Comparison of ENCODE assay signal across 26 cellular contexts in the genomic region with DNA sequence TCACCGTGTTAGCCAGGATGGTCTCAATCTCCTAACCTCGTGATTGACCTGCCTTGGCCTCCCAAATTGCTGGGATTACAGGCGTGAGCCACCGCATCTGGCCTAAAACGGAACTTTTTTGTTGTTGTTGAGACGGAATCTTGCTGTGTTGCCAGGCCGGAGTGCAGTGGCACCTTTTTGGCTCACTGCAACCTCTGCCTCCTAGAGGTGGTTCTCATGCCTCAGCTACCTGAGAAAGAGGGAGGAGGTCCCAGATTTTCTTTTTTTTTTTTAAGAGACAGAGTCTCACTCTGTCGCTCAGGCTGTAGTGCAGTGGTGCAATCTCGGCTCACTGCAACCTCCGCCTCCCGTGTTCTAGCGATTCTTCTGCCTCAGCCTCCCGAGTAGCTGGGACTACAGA. TPM values are rescaled to one million over a fixed set of nuclear protein-coding genes. Genes with fewer than 3 reads are reported as not detected.
DNase-seq lines count a peak whose midpoint lies in the region; ATAC-seq, FAIRE-seq and TF ChIP-seq lines count a peak whose summit lies in the region.
"Had no signal": no experiment of that assay in that cellular context is flagged by ENCODE, and none has a peak within 500 bp of the region (broad histone marks: within the 10 kb centered on the region; RNA-seq: fewer than 3 reads in every experiment).

No MANE protein-coding gene starts in this region.

- no peak overlapping the region for H2BK12ac ChIP-seq in H1 (ENCODE audit: low read depth, low read length)

- H3K79me2 ChIP-seq in GM23338 (replicated peaks; ENCODE audit: insufficient read depth): no peaks in the 10 kb centered on the region
- H3K79me2 ChIP-seq in H1 (ENCODE audit: control insufficient read depth in 1 of 2, insufficient read depth in 2 of 2, low read length in 2 of 2): no peaks in the 10 kb centered on the region

- POLR2A ChIA-PET in H1 (lab: Charles Lee; ENCODE audit: partially characterized antibody): interaction anchor here (0.6 to 0.7 kb wide), 2 partner anchors 12 to 157 kb away, joined by 3 read pairs; no protein-coding TSS in a partner anchor

- no peak overlapping the region for H2BK120ac ChIP-seq in H1 (replicated peaks; ENCODE audit: low read depth, low read length)

- H3K56ac ChIP-seq in H1 (replicated peaks; ENCODE audit: insufficient read length, low read depth, low read length): no peak overlapping the region

- H3K18ac ChIP-seq in H1 (ENCODE audit: extremely low read depth, low read length): no peak overlapping the region

- H3K27me3 Mint-ChIP-seq in GM23338 (ENCODE audit: insufficient read depth, low read depth, poor library complexity): peaks cover 6% of the 10 kb centered on the region
- H3K27me3 Mint-ChIP-seq in stimulated activated naive B cell treated with anti-CD40 and anti-IgM and Interleukin-4, amounts not matched to agents 10 μg/mL and 1 μg/mL and 100 μg/mL, for 72 hours: peaks cover 4 to 6% of the 10 kb centered on the region in 2 donors
- H3K27me3 Mint-ChIP-seq: CD4-positive, alpha-beta T cell had no signal

- no peak for TF ChIP-seq EP300 in H1 (IDR thresholded peaks at IDR 0.05; ENCODE audit: borderline replicate concordance in 1 of 2, low read depth in 2 of 2, low read length in 2 of 2)

- intact Hi-C loops in Right ventricle myocardium inferior (cut with DNase I): no loop called here
- intact Hi-C loops in left cardiac atrium (cut with DNase I): no loop called here

- peak; percentile 20 to 34; a peak in 3 of 4 replicates for TF ChIP-seq CTCF in GM23338 (conservative IDR thresholded peaks at IDR 0.05; ENCODE audit: low read depth in 2 of 2)
- TF ChIP-seq CTCF in H1 (IDR thresholded peaks at IDR 0.05; ENCODE audit: control extremely low read depth in 1 of 3, insufficient read depth in 1 of 3, low read depth in 1 of 3, low read length in 3 of 3): peak in 2 of 3 experiments; percentile 23 to 44; a peak in 2 of 4 replicates

- H3K9ac ChIP-seq in H1 (replicated peaks in 1 of 4; ENCODE audit: extremely low read depth in 1 of 4, low read depth in 3 of 4, low read length in 3 of 4): no peak overlapping the region
- H3K9ac ChIP-seq: BLaER1 treated with 17β-estradiol and CSF1 and Interleukin-3, amounts not matched to agents 10 nM and 100 nM had no signal

- no peak overlapping the region for H3K23ac ChIP-seq in H1 (ENCODE audit: insufficient read length)

- CTCF ChIA-PET in H1 (lab: Charles Lee; ENCODE audit: partially characterized antibody): interaction anchor here (0.6 to 2.0 kb wide), 6 partner anchors 9 to 88 kb away, joined by 3 to 11 read pairs (median 4); no protein-coding TSS in a partner anchor

- peaks cover 2% of the 10 kb centered on the region; the same call in 1 of the 2 replicates for H3F3A ChIP-seq in GM23338 (replicated peaks; ENCODE audit: low read depth)

- H3K4me2 ChIP-seq in GM23338: no peak overlapping the region
- H3K4me2 ChIP-seq in H1 (ENCODE audit: insufficient read depth in 1 of 2, low read depth in 2 of 2, low read length in 2 of 2): no peak overlapping the region
- H3K4me2 ChIP-seq: A549; BLaER1 treated with 17β-estradiol and CSF1 and Interleukin-3, amounts not matched to agents 10 nM and 100 nM had no signal

- no peaks in the 10 kb centered on the region for H3K4me1 ChIP-seq in GM23338 (ENCODE audit: insufficient read depth)
- H3K4me1 ChIP-seq in H1 (replicated peaks in 1 of 4; ENCODE audit: control insufficient read depth in 3 of 4, insufficient read depth in 4 of 4, low read length in 3 of 4): no peaks in the 10 kb centered on the region
- no peaks in the 10 kb centered on the region for H3K4me1 ChIP-seq in effector memory CD4-positive, alpha-beta T cell (ENCODE audit: control insufficient read depth, insufficient read depth, low read length, poor library complexity, severe bottlenecking)
- H3K4me1 ChIP-seq: A549, HAP-1 had no signal

- no peak overlapping the region for H3K4me3 ChIP-seq in GM23338
- H3K4me3 ChIP-seq in H1 (ENCODE audit: extremely low read depth in 1 of 4, insufficient read depth in 2 of 4, low read depth in 3 of 4, low read length in 4 of 4): no peak overlapping the region
- H3K4me3 ChIP-seq in effector memory CD4-positive, alpha-beta T cell (ENCODE audit: insufficient read depth, low read depth, low read length, poor library complexity, severe bottlenecking): no peak overlapping the region
- H3K4me3 ChIP-seq: A549; BLaER1 treated with 17β-estradiol and CSF1 and Interleukin-3, amounts not matched to agents 10 nM and 100 nM; HAP-1 had no signal

- peaks cover 4% of the 10 kb centered on the region; the same call in 1 of the 3 replicates for H3K4me1 Mint-ChIP-seq in GM23338
- peaks cover 6 to 9% of the 10 kb centered on the region in 2 donors for H3K4me1 Mint-ChIP-seq in stimulated activated naive B cell treated with anti-CD40 and anti-IgM and Interleukin-4, amounts not matched to agents 10 μg/mL and 1 μg/mL and 100 μg/mL, for 72 hours

- TF ChIP-seq POLR2A in H1 (IDR thresholded peaks at IDR 0.05; ENCODE audit: control extremely low read depth in 1 of 2, low read depth in 2 of 2, low read length in 2 of 2): no peak

- no peak overlapping the region for H4K5ac ChIP-seq in H1 (ENCODE audit: insufficient read length, low read depth, low read length)

- H3K9me3 ChIP-seq in H1 (ENCODE audit: insufficient read depth in 2 of 2, low read depth in 1 of 2, low read length in 1 of 2): 0 out of 4 replicates have a peak, but pooled peaks cover 0 to 2% of the 10 kb centered on the region in 2 experiments
- H3K9me3 ChIP-seq in effector memory CD4-positive, alpha-beta T cell (ENCODE audit: control insufficient read depth, low read length): no peaks in the 10 kb centered on the region
- H3K9me3 ChIP-seq: A549, BE2C, HAP-1 had no signal

- H3K27me3 ChIP-seq in GM23338 (ENCODE audit: insufficient read depth): no peaks in the 10 kb centered on the region
- H3K27me3 ChIP-seq in H1 (replicated peaks in 1 of 4; ENCODE audit: control insufficient read depth in 3 of 4, extremely low read depth in 1 of 4, insufficient read depth in 3 of 4, low read length in 3 of 4): no peaks in the 10 kb centered on the region
- H3K27me3 ChIP-seq in effector memory CD4-positive, alpha-beta T cell (replicated peaks; ENCODE audit: control insufficient read depth, insufficient read depth, low read length, poor library complexity, severe bottlenecking): no peaks in the 10 kb centered on the region
- H3K27me3 ChIP-seq: BE2C; BLaER1 treated with 17β-estradiol and CSF1 and Interleukin-3, amounts not matched to agents 10 nM and 100 nM had no signal

- no peaks in the 10 kb centered on the region for H3K9me3 Mint-ChIP-seq in GM23338
- no peaks in the 10 kb centered on the region for H3K9me3 Mint-ChIP-seq in stimulated activated naive B cell treated with anti-CD40 and anti-IgM and Interleukin-4, amounts not matched to agents 10 μg/mL and 1 μg/mL and 100 μg/mL, for 72 hours
- H3K9me3 Mint-ChIP-seq: CD4-positive, alpha-beta T cell; CD8-positive, alpha-beta memory T cell had no signal

- H2BK15ac ChIP-seq in H1 (ENCODE audit: low read length): no peak overlapping the region

- H4K8ac ChIP-seq in H1 (ENCODE audit: extremely low read depth, insufficient read depth, low read length): no peak overlapping the region; the same call in 1 of the 2 replicates

- no peaks in the 10 kb centered on the region for H4K20me1 ChIP-seq in GM23338 (replicated peaks; ENCODE audit: insufficient read depth)
- H4K20me1 ChIP-seq in H1 (replicated peaks in 1 of 2; ENCODE audit: control insufficient read depth in 1 of 2, insufficient read depth in 2 of 2, low read length in 2 of 2): no peaks in the 10 kb centered on the region
- H4K20me1 ChIP-seq: BLaER1 treated with 17β-estradiol and CSF1 and Interleukin-3, amounts not matched to agents 10 nM and 100 nM had no signal

- no peak overlapping the region for H3K27ac Mint-ChIP-seq in GM23338
- H3K27ac Mint-ChIP-seq in stimulated activated naive B cell treated with anti-CD40 and anti-IgM and Interleukin-4, amounts not matched to agents 10 μg/mL and 1 μg/mL and 100 μg/mL, for 72 hours: no peak overlapping the region
- H3K27ac Mint-ChIP-seq: CD14-positive monocyte; CD4-positive, alpha-beta T cell; CD8-positive, alpha-beta memory T cell; HFFc6 had no signal

- no peak overlapping the region for H3K14ac ChIP-seq in H1 (ENCODE audit: insufficient read length)

- DNase-seq in Right ventricle myocardium inferior (ENCODE audit: missing footprints) (peak; percentile 9), left cardiac atrium (no peak), GM23338 (ENCODE audit: low spot score) (peak; percentile 56), H1 (ENCODE audit: low read depth in 1 of 2, low spot score in 2 of 2) (no peak)
- DNase-seq in stimulated activated naive B cell treated with anti-CD40 and anti-IgM and Interleukin-4, amounts not matched to agents 10 μg/mL and 1 μg/mL and 100 μg/mL, for 72 hours: no peak
- DNase-seq in effector memory CD4-positive, alpha-beta T cell: no peak
- DNase-seq: 8988T; ACHN; AML-193; BE2C; CD4-positive, alpha-beta T cell; CD8-positive, alpha-beta memory T cell; DMS 273 treated with DMSO at 0.1 percent for 48 hours; DMS79; EL; GF-D8; HFFc6 had no signal

- H3K79me1 ChIP-seq in H1 (ENCODE audit: low read depth, low read length): no peaks in the 10 kb centered on the region

- peaks cover 5% of the 10 kb centered on the region; the same call in 1 of the 2 replicates for H3K9me2 ChIP-seq in GM23338 (ENCODE audit: insufficient read depth)

- no peak overlapping the region for H3K27ac ChIP-seq in GM23338 (ENCODE audit: low read depth)
- no peak overlapping the region for H3K27ac ChIP-seq in H1 (ENCODE audit: low read depth, low read length)
- H3K27ac ChIP-seq in effector memory CD4-positive, alpha-beta T cell (ENCODE audit: insufficient read depth, low read length, poor library complexity, severe bottlenecking): no peak overlapping the region
- H3K27ac ChIP-seq: A549; BLaER1 treated with 17β-estradiol and CSF1 and Interleukin-3, amounts not matched to agents 10 nM and 100 nM had no signal

- H3K4ac ChIP-seq in H1 (replicated peaks; ENCODE audit: insufficient read length, low read depth, low read length): no peak overlapping the region

- no peak overlapping the region for H2AFZ ChIP-seq in GM23338
- no peak overlapping the region for H2AFZ ChIP-seq in H1 (ENCODE audit: low read length)

- WGBS in H1 (ENCODE audit: extremely low coverage in 1 of 2, insufficient coverage in 1 of 2, insufficient read length in 1 of 2, insufficient replicate concordance in 2 of 2, low coverage in 1 of 2, low lambda C conversion rate in 2 of 2, missing lambda C conversion rate in 1 of 2), 2 experiments: 88% methylated on average over 13 of the region's 13 CpGs; no CpG with 5 or more reads in 1 of the 2 experiments

- no peak overlapping the region for H4K91ac ChIP-seq in H1 (replicated peaks; ENCODE audit: insufficient read length, low read length)

- H3K4me3 Mint-ChIP-seq in GM23338: no peak overlapping the region
- no peak overlapping the region for H3K4me3 Mint-ChIP-seq in stimulated activated naive B cell treated with anti-CD40 and anti-IgM and Interleukin-4, amounts not matched to agents 10 μg/mL and 1 μg/mL and 100 μg/mL, for 72 hours
- H3K4me3 Mint-ChIP-seq: CD14-positive monocyte; CD4-positive, alpha-beta T cell; CD8-positive, alpha-beta memory T cell; HFFc6 had no signal

- no peak overlapping the region for H2AK5ac ChIP-seq in H1 (ENCODE audit: low read depth, low read length)

- peak; percentile 19 to 36; a peak in 3 of 4 replicates for TF ChIP-seq RAD21 in H1 (IDR thresholded peaks at IDR 0.05 in 1 of 2, conservative IDR thresholded peaks at IDR 0.05 in 1 of 2; ENCODE audit: low read depth in 2 of 2, low read length in 2 of 2)

- no peak overlapping the region for H2BK5ac ChIP-seq in H1 (ENCODE audit: low read depth, low read length)

- H2BK20ac ChIP-seq in H1 (ENCODE audit: low read length): no peak overlapping the region

- ATAC-seq in Right ventricle myocardium inferior (no peak), left cardiac atrium (no peak), GM23338 (peak; percentile 64), GM21825 (IDR thresholded peaks at IDR 0.05; ENCODE audit: unreplicated experiment) (no peak)
- ATAC-seq in stimulated activated naive B cell treated with anti-CD40 and anti-IgM and Interleukin-4, amounts not matched to agents 10 μg/mL and 1 μg/mL and 100 μg/mL, for 72 hours (replicated peaks): no peak
- ATAC-seq: A549 had no signal

- H3K36me3 Mint-ChIP-seq in GM23338 (ENCODE audit: low read depth): no peaks in the 10 kb centered on the region; the same call in 2 of the 3 replicates
- H3K36me3 Mint-ChIP-seq in stimulated activated naive B cell treated with anti-CD40 and anti-IgM and Interleukin-4, amounts not matched to agents 10 μg/mL and 1 μg/mL and 100 μg/mL, for 72 hours: no peaks in the 10 kb centered on the region
- H3K36me3 Mint-ChIP-seq: CD14-positive monocyte; CD8-positive, alpha-beta memory T cell had no signal

- no peaks in the 10 kb centered on the region for H3K23me2 ChIP-seq in H1 (ENCODE audit: low read depth, low read length)

- H3K36me3 ChIP-seq in GM23338 (ENCODE audit: insufficient read depth): no peaks in the 10 kb centered on the region
- no peaks in the 10 kb centered on the region for H3K36me3 ChIP-seq in H1 (ENCODE audit: control insufficient read depth in 2 of 4, insufficient read depth in 4 of 4, low read length in 3 of 4)
- no peaks in the 10 kb centered on the region for H3K36me3 ChIP-seq in effector memory CD4-positive, alpha-beta T cell (ENCODE audit: control insufficient read depth, insufficient read depth, low read length)
- H3K36me3 ChIP-seq: BE2C; BLaER1 treated with 17β-estradiol and CSF1 and Interleukin-3, amounts not matched to agents 10 nM and 100 nM; HAP-1 had no signal

- FAIRE-seq in H1 (lab: Jason Lieb, UNC): no peak
- FAIRE-seq: A549, D721Med, GM12891, GM18507 had no signal

RNA-seq across cellular contexts. Expression of gene MCHR1, which starts 7.9 kb away (rescaled TPM):
- total RNA-seq in Right ventricle myocardium inferior: 1.2 TPM
- total RNA-seq in left cardiac atrium: under 1 TPM; 0.21 TPM
- total RNA-seq in GM23338 (2014; rRNA removed; shearing (Covaris generic)): 0.27 and 2.4 TPM in 2 replicates
- 0.83 and 0.91 TPM in 2 replicates for polyA plus RNA-seq in GM23338 (2016; fragmentation: Nextera tagmentation; extraction: Ambion mirVana)
- 0.91 and 1.3 TPM in 2 replicates for total RNA-seq in H1 (2021; fragmentation: NEBNext Ultra II Directional; extraction: Animal tissue kit (Norgen Biotek cat#: 25700))
- 4.6 and 7.6 TPM in 2 replicates for polyA plus RNA-seq in H1 (2011; rRNA removed)
- polyA plus RNA-seq in H1 (2011; cell fraction: cytosol; rRNA removed): 3.5 TPM
- polyA plus RNA-seq in H1 (2011; cell fraction: nucleus; rRNA removed): 3.8 TPM
- 1.8 to 3.7 TPM (median 2.5 TPM) in 4 replicates for polyA plus RNA-seq in H1 (2012, experiment 1 of 2)
- polyA plus RNA-seq in H1 (2012, experiment 2 of 2): 2.9 TPM
- polyA plus RNA-seq in H1 (2013, experiment 1 of 2): 1.4 TPM
- polyA plus RNA-seq in H1 (2013, experiment 2 of 2): 1.6 TPM
- polyA minus RNA-seq in H1 (2011; rRNA and poly(A)+ RNA removed): 11.0 and 14.1 TPM in 2 replicates
- 2.1 TPM for polyA minus RNA-seq in H1 (2011; cell fraction: cytosol; rRNA and poly(A)+ RNA removed)
- 2.4 TPM for polyA minus RNA-seq in H1 (2011; cell fraction: nucleus; rRNA and poly(A)+ RNA removed)
- total RNA-seq: CD4-positive, alpha-beta T cell; CD8-positive, alpha-beta memory T cell; H4 had no signal
- polyA plus RNA-seq: A549; CD8-positive, alpha-beta memory T cell had no signal

RNA-seq across cellular contexts. Expression of gene MRTFA, which starts 34.9 kb away (rescaled TPM):
- total RNA-seq in Right ventricle myocardium inferior: 26.7 TPM
- 10 to 100 TPM; 28.8 to 34.3 TPM for total RNA-seq in left cardiac atrium
- 85.2 and 92.4 TPM in 2 replicates for total RNA-seq in GM23338 (2014; rRNA removed; shearing (Covaris generic))
- polyA plus RNA-seq in GM23338 (2016; fragmentation: Nextera tagmentation; extraction: Ambion mirVana): 18.1 and 19.3 TPM in 2 replicates
- 37.9 and 43.1 TPM in 2 replicates for total RNA-seq in H1 (2021; fragmentation: NEBNext Ultra II Directional; extraction: Animal tissue kit (Norgen Biotek cat#: 25700))
- polyA plus RNA-seq in H1 (2011; rRNA removed): 5.4 and 12.8 TPM in 2 replicates
- 5.5 TPM for polyA plus RNA-seq in H1 (2011; cell fraction: cytosol; rRNA removed)
- 16.9 TPM for polyA plus RNA-seq in H1 (2011; cell fraction: nucleus; rRNA removed)
- 22.7 to 30.5 TPM (median 26.3 TPM) in 4 replicates for polyA plus RNA-seq in H1 (2012, experiment 1 of 2)
- 26.8 TPM for polyA plus RNA-seq in H1 (2012, experiment 2 of 2)
- polyA plus RNA-seq in H1 (2013, experiment 1 of 2): 14.4 TPM
- polyA plus RNA-seq in H1 (2013, experiment 2 of 2): 14.6 TPM
- 15.0 and 32.6 TPM in 2 replicates for polyA minus RNA-seq in H1 (2011; rRNA and poly(A)+ RNA removed)
- polyA minus RNA-seq in H1 (2011; cell fraction: cytosol; rRNA and poly(A)+ RNA removed): 37.5 TPM
- 41.3 TPM for polyA minus RNA-seq in H1 (2011; cell fraction: nucleus; rRNA and poly(A)+ RNA removed)

Comparison
In these comparisons a context has a peak if more than half of its experiments do, and no peak if none do; other contexts are left out.
1. DNase-seq: peak in Right ventricle myocardium inferior (single experiment) and GM23338 (single experiment); none in left cardiac atrium (single experiment), H1 (0 of 2), stimulated activated naive B cell treated with anti-CD40 and anti-IgM and Interleukin-4, amounts not matched to agents 10 μg/mL and 1 μg/mL and 100 μg/mL, for 72 hours (single experiment) and effector memory CD4-positive, alpha-beta T cell (0 of 3).